ENCODE assay signal across 8 cellular contexts in the genomic region with DNA sequence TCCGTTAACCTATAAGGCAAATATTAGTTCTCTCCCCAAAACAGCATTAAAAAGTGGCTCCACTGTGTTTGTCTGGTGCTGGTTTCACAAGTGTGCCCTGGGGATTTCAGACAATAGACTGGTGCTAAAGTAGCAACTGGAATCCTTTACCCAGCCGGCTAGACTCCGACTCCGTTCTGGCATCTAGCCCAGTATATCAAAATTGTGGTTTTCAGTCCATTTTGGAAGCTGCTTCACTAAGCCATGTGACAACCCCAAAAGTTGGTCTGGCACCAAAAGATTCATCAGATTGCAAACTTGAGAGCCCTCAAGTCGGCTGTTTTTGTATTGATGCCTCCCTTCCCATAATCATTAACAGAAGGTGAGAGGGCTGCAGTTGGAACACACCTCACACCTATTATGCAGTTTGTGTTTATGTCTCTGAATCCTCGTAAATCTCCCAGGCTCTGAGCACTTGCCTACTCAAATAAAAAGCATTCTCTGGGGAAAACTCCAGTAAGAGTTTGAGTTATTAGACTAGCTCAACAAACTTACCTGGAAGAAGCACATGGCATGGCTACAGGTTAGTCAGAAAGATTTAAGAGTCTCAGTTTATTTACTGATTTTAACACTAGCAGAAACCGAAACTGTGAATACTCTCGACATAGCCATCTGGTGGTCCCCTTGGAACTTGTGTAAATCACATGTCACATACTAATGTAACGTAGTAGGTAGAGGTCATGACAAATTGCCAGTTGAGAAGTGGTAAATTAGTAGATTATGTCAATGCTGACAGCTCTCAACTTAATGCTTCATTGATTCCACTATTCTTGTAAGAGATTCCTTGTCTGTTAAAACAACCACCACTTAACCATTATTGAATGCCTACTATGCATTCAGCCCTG. TPM values are rescaled to one million over a fixed set of nuclear protein-coding genes. Genes with fewer than 3 reads are reported as not detected.
DNase-seq lines count a peak whose midpoint lies in the region; ATAC-seq, FAIRE-seq and TF ChIP-seq lines count a peak whose summit lies in the region.

No MANE protein-coding gene starts in this region.

- peaks cover 1% of the 10 kb centered on the region for H3K9me3 Mint-ChIP-seq in activated naive CD4-positive, alpha-beta T cell treated with anti-CD3 and anti-CD28 coated beads for 36 hours

- no peak overlapping the region for H3K4me3 Mint-ChIP-seq in activated naive CD4-positive, alpha-beta T cell treated with anti-CD3 and anti-CD28 coated beads for 36 hours

- no peaks in the 10 kb centered on the region for H3K36me3 Mint-ChIP-seq in activated naive CD4-positive, alpha-beta T cell treated with anti-CD3 and anti-CD28 coated beads for 36 hours (ENCODE audit: low read depth)

- intact Hi-C loops in left colon (cut with DNase I, micrococcal nuclease), result no loop called here
- intact Hi-C loops in activated naive CD4-positive, alpha-beta T cell treated with anti-CD3 and anti-CD28 coated beads for 36 hours (cut with micrococcal nuclease), result no loop called here

- ATAC-seq in HG03139 (IDR thresholded peaks at IDR 0.05; ENCODE audit: unreplicated experiment), result peak; percentile 82
- peak; percentile 98 for ATAC-seq in left colon

- TF ChIP-seq CTCF in D721Med (IDR thresholded peaks at IDR 0.05; ENCODE audit: insufficient read depth, missing control alignments), result no peak

- peaks cover 18% of the 10 kb centered on the region for H3K27me3 Mint-ChIP-seq in activated naive CD4-positive, alpha-beta T cell treated with anti-CD3 and anti-CD28 coated beads for 36 hours (ENCODE audit: low read depth)

- H3K27ac Mint-ChIP-seq in activated naive CD4-positive, alpha-beta T cell treated with anti-CD3 and anti-CD28 coated beads for 36 hours, result no peak overlapping the region

- CTCF ChIA-PET in activated naive CD4-positive, alpha-beta T cell treated with anti-CD3 and anti-CD28 coated beads for 36 hours (lab: Charles Lee), result interaction anchor here (1.4 kb wide), 1 partner anchor 10 kb away, joined by 3 read pairs; no protein-coding TSS in a partner anchor

- FAIRE-seq in D721Med (lab: Jason Lieb, UNC), result no peak

- DNase-seq in NCI-H510A treated with DMSO at 0.1 percent for 48 hours (lab: John Stamatoyannopoulos, UW) (peak; percentile 24), NCI-H510A (lab: John Stamatoyannopoulos, UW) (no peak), NCI-H69 (lab: John Stamatoyannopoulos, UW) (peak; percentile 100), left colon (peak in 1 of 2 donors; percentile 17), D721Med (ENCODE audit: insufficient read length, low spot score) (no peak), cortex of kidney (lab: John Stamatoyannopoulos, UW) (no peak)
- DNase-seq in activated naive CD4-positive, alpha-beta T cell treated with anti-CD3 and anti-CD28 coated beads for 36 hours, result no peak

- no peaks in the 10 kb centered on the region for H3K4me1 Mint-ChIP-seq in activated naive CD4-positive, alpha-beta T cell treated with anti-CD3 and anti-CD28 coated beads for 36 hours (ENCODE audit: low read depth)

RNA-seq across cellular contexts. Expression of gene WNT16, which starts 14.8 kb away (rescaled TPM):
- not detected for total RNA-seq in left colon
- not detected for total RNA-seq in activated naive CD4-positive, alpha-beta T cell treated with anti-CD3 and anti-CD28 coated beads for 36 hours

Comparison
In these comparisons a context has a peak if more than half of its experiments do, and no peak if none do; other contexts are left out.
1. DNase-seq: peak in NCI-H510A treated with DMSO at 0.1 percent for 48 hours (single experiment) and NCI-H69 (single experiment); none in NCI-H510A (single experiment), D721Med (single experiment), cortex of kidney (single experiment) and activated naive CD4-positive, alpha-beta T cell treated with anti-CD3 and anti-CD28 coated beads for 36 hours (single experiment).